8 cellular contexts compared by ENCODE assay signal in the genomic region with DNA sequence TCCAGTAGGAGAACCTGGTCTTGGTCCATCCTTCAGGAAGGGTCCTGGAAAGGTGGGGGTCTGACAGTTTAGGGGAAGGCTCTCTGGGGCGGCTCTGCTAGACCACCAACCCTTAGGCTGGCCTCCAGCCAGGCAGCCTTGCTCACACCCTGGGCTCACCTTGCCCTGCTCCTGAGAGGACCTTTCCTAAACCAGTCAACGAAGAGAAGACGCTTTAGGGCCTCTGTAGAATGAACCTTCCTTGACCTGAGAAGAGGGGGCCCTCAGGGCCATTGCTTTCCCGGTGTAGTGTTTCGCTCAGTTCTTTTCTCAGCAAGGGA. TPM values are rescaled to one million over a fixed set of nuclear protein-coding genes. Genes with fewer than 3 reads are reported as not detected.
DNase-seq lines count a peak whose midpoint lies in the region; FAIRE-seq and TF ChIP-seq lines count a peak whose summit lies in the region.

No MANE protein-coding gene starts in this region.

- TSS peak; percentile 35 for BruUV-seq in endothelial cell of umbilical vein (replicated peaks; lab: Mats Ljungman, UMichigan)

- H3K27ac ChIP-seq in endothelial cell of umbilical vein (ENCODE audit: insufficient read depth, low read depth, low read length) (no peak overlapping the region), ovary (peak overlapping the region; percentile 26 to 92)

- H2AFZ ChIP-seq in endothelial cell of umbilical vein (ENCODE audit: low read depth, low read length) = no peak overlapping the region

- FAIRE-seq in endothelial cell of umbilical vein (lab: Jason Lieb, UNC) = no peak

- TF ChIP-seq CTCF in endothelial cell of umbilical vein (IDR thresholded peaks at IDR 0.05; ENCODE audit: extremely low read depth in 1 of 2, insufficient read depth in 1 of 2, low read depth in 1 of 2, low read length in 2 of 2) = no peak
- TF ChIP-seq CTCF in ovary (IDR thresholded peaks at IDR 0.05) = no peak

- peaks cover 25% of the 10 kb centered on the region for H3K79me2 ChIP-seq in endothelial cell of umbilical vein (ENCODE audit: control insufficient read depth, insufficient read depth, low read length)

- DNase-seq in RPMI8226 (peak; percentile 53), endothelial cell of umbilical vein (ENCODE audit: low read depth, low spot score) (no peak), ovary (peak in 2 of 5 donors; percentile 51 to 52), SIG-M5 (lab: John Stamatoyannopoulos, UW) (no peak), NCI-H146 (lab: John Stamatoyannopoulos, UW) (no peak), NCI-H146 treated with DMSO at 0.1 percent for 48 hours (lab: John Stamatoyannopoulos, UW; ENCODE audit: unreplicated experiment) (no peak), middle frontal gyrus (ENCODE audit: extremely low spot score, low spot score) (no peak)

- no peak for TF ChIP-seq POLR2A in endothelial cell of umbilical vein (IDR thresholded peaks at IDR 0.05; ENCODE audit: low read depth, low read length)
- no peak for TF ChIP-seq POLR2A in ovary (IDR thresholded peaks at IDR 0.05)

- POLR2A ChIA-PET in endothelial cell of umbilical vein (lab: Charles Lee) = no interaction called here

- 71 to 74% (median 73%) methylated on average over 5 of the region's 5 CpGs for WGBS in ovary, 3 donors

- no peaks in the 10 kb centered on the region for H4K20me1 ChIP-seq in endothelial cell of umbilical vein (replicated peaks; ENCODE audit: control insufficient read depth, extremely low read depth, insufficient read depth, low read length)

- peak overlapping the region; percentile 68 for H3K4me2 ChIP-seq in endothelial cell of umbilical vein (ENCODE audit: insufficient read depth, low read length)

- H3K9me1 ChIP-seq in endothelial cell of umbilical vein (replicated peaks; ENCODE audit: control insufficient read depth, extremely low read depth, insufficient read depth, low read length) = no peaks in the 10 kb centered on the region

- H3K36me3 ChIP-seq in ES-I3 (ENCODE audit: insufficient read depth, low read length) = no peaks in the 10 kb centered on the region
- H3K36me3 ChIP-seq in endothelial cell of umbilical vein (ENCODE audit: control insufficient read depth in 2 of 2, extremely low read depth in 1 of 2, insufficient read depth in 2 of 2, low read length in 2 of 2) = peaks cover 0 to 12% of the 10 kb centered on the region in 2 experiments
- H3K36me3 ChIP-seq in ovary = no peaks in the 10 kb centered on the region

- H3K9me3 ChIP-seq in ES-I3 (ENCODE audit: control insufficient read depth, insufficient read depth, low read length) (no peaks in the 10 kb centered on the region), endothelial cell of umbilical vein (replicated peaks; ENCODE audit: control insufficient read depth, insufficient read depth, low read length) (no peaks in the 10 kb centered on the region), ovary (no peaks in the 10 kb centered on the region)

- intact Hi-C loops in endothelial cell of umbilical vein (cut with micrococcal nuclease) = no loop called here
- intact Hi-C loops in ovary (cut with DNase I) = no loop called here

- H3K9ac ChIP-seq in ES-I3 (ENCODE audit: low read depth, low read length) (peak overlapping the region; percentile 63; the same call in 1 of the 2 replicates), endothelial cell of umbilical vein (replicated peaks; ENCODE audit: extremely low read depth, insufficient read depth, low read length) (peak overlapping the region; percentile 58)

- H3K4me3 ChIP-seq in endothelial cell of umbilical vein (replicated peaks in 1 of 3; ENCODE audit: insufficient read depth in 1 of 3, low read depth in 1 of 3, low read length in 3 of 3) (peak overlapping the region; percentile 66 to 90 (median 69)), ovary (no peak overlapping the region)

- no peak for TF ChIP-seq EP300 in ovary (IDR thresholded peaks at IDR 0.05)

- peaks cover 33% of the 10 kb centered on the region for H3K4me1 ChIP-seq in ES-I3 (ENCODE audit: insufficient read depth, low read length)
- H3K4me1 ChIP-seq in endothelial cell of umbilical vein (ENCODE audit: control insufficient read depth, extremely low read depth, insufficient read depth, low read length) = peaks cover 20% of the 10 kb centered on the region
- H3K4me1 ChIP-seq in ovary (ENCODE audit: insufficient read depth) = peaks cover 2% of the 10 kb centered on the region

- H3K27me3 ChIP-seq in endothelial cell of umbilical vein (ENCODE audit: control insufficient read depth in 2 of 2, insufficient read depth in 2 of 2, low read length in 2 of 2) (no peaks in the 10 kb centered on the region), ovary (no peaks in the 10 kb centered on the region)

- CTCF ChIA-PET in endothelial cell of umbilical vein (lab: Charles Lee) = no interaction called here

- dilution Hi-C loops in endothelial cell of umbilical vein (cut with MboI; ENCODE audit: extremely low pct_ligation_motif_present, low sequenced_read_pairs) = no loop called here

TF ChIP-seq in endothelial cell of umbilical vein, 7 proteins besides CTCF, POLR2A, EP300 and RAD21:
- TF ChIP-seq MYC (IDR thresholded peaks at IDR 0.05; ENCODE audit: low read depth, low read length) = no peak

RNA-seq across cellular contexts. Expression of gene CDC25B, which starts 1.1 kb away (rescaled TPM):
- 62.2 and 76.5 TPM in 2 replicates for total RNA-seq in endothelial cell of umbilical vein
- 45.3 and 46.7 TPM in 2 replicates for polyA plus RNA-seq in endothelial cell of umbilical vein
- polyA plus RNA-seq in endothelial cell of umbilical vein (2011; cell fraction: cytosol; rRNA removed) = 47.7 and 49.7 TPM in 2 replicates
- polyA plus RNA-seq in endothelial cell of umbilical vein (2011; cell fraction: nucleus; rRNA removed) = 123 and 124 TPM in 2 replicates
- 40.0 and 48.6 TPM in 2 replicates for polyA plus RNA-seq in endothelial cell of umbilical vein (2012)
- polyA minus RNA-seq in endothelial cell of umbilical vein = 26.3 and 28.3 TPM in 2 replicates
- polyA minus RNA-seq in endothelial cell of umbilical vein (2011; cell fraction: cytosol; rRNA and poly(A)+ RNA removed) = 47.7 TPM
- 22.3 and 26.4 TPM in 2 replicates for polyA minus RNA-seq in endothelial cell of umbilical vein (2011; cell fraction: nucleus; rRNA and poly(A)+ RNA removed)
- 10 to 100 TPM; 19.1 to 47.8 (median 35.6) TPM for total RNA-seq in ovary
- polyA plus RNA-seq in ovary = 10 to 100 TPM; 17.9 to 29.0 TPM

RNA-seq across cellular contexts. Expression of gene CENPB, which starts 10.6 kb away (rescaled TPM):
- total RNA-seq in endothelial cell of umbilical vein = 82.2 and 90.3 TPM in 2 replicates
- polyA plus RNA-seq in endothelial cell of umbilical vein = 30.4 and 35.7 TPM in 2 replicates
- polyA plus RNA-seq in endothelial cell of umbilical vein (2011; cell fraction: cytosol; rRNA removed) = 31.2 and 35.9 TPM in 2 replicates
- polyA plus RNA-seq in endothelial cell of umbilical vein (2011; cell fraction: nucleus; rRNA removed) = 20.1 and 24.4 TPM in 2 replicates
- 57.3 and 58.0 TPM in 2 replicates for polyA plus RNA-seq in endothelial cell of umbilical vein (2012)
- polyA minus RNA-seq in endothelial cell of umbilical vein = 36.7 and 45.2 TPM in 2 replicates
- 53.1 TPM for polyA minus RNA-seq in endothelial cell of umbilical vein (2011; cell fraction: cytosol; rRNA and poly(A)+ RNA removed)
- polyA minus RNA-seq in endothelial cell of umbilical vein (2011; cell fraction: nucleus; rRNA and poly(A)+ RNA removed) = 10.9 and 19.3 TPM in 2 replicates
- 100 to 1,000 TPM in 2 of 7 donors, 10 to 100 TPM in 5; 43.8 to 119 (median 97.8) TPM for total RNA-seq in ovary
- polyA plus RNA-seq in ovary = 10 to 100 TPM; 15.4 to 67.1 TPM

RNA-seq across cellular contexts. Expression of gene SPEF1, which starts 15.9 kb away (rescaled TPM):
- total RNA-seq in endothelial cell of umbilical vein (0.32 and 0.44 TPM in 2 replicates), ovary (10 to 100 TPM in 1 of 7 donors, 1 to 10 TPM in 2, under 1 TPM in 2, not detected in 2; 0.43 to 27.9 (median 1.4) TPM)
- polyA plus RNA-seq in endothelial cell of umbilical vein (0.07 and 0.10 TPM in 2 replicates), ovary (under 1 TPM in 1 of 2 donors, not detected in 1; 0.54 TPM)
- polyA plus RNA-seq in endothelial cell of umbilical vein (2011; cell fraction: cytosol; rRNA removed) = not detected in 2 replicates
- 0.38 and 0.43 TPM in 2 replicates for polyA plus RNA-seq in endothelial cell of umbilical vein (2011; cell fraction: nucleus; rRNA removed)
- not detected in 2 replicates for polyA plus RNA-seq in endothelial cell of umbilical vein (2012)
- 0.15 TPM in 1 of 2 replicates, not detected in the other for polyA minus RNA-seq in endothelial cell of umbilical vein
- polyA minus RNA-seq in endothelial cell of umbilical vein (2011; cell fraction: cytosol; rRNA and poly(A)+ RNA removed) = not detected
- not detected in 2 replicates for polyA minus RNA-seq in endothelial cell of umbilical vein (2011; cell fraction: nucleus; rRNA and poly(A)+ RNA removed)

RNA-seq across cellular contexts. Expression of gene AP5S1, which starts 23.2 kb away (rescaled TPM):
- total RNA-seq in endothelial cell of umbilical vein (19.2 and 22.0 TPM in 2 replicates), ovary (10 to 100 TPM in 5 of 7 donors, 1 to 10 TPM in 2; 6.8 to 15.3 (median 12.0) TPM)
- polyA plus RNA-seq in endothelial cell of umbilical vein (15.7 and 20.1 TPM in 2 replicates), ovary (1 to 10 TPM; 2.9 to 6.8 TPM)
- polyA plus RNA-seq in endothelial cell of umbilical vein (2011; cell fraction: cytosol; rRNA removed) = 8.7 and 12.2 TPM in 2 replicates
- 9.3 and 10.6 TPM in 2 replicates for polyA plus RNA-seq in endothelial cell of umbilical vein (2011; cell fraction: nucleus; rRNA removed)
- polyA plus RNA-seq in endothelial cell of umbilical vein (2012) = 12.3 and 15.2 TPM in 2 replicates
- polyA minus RNA-seq in endothelial cell of umbilical vein = 16.6 and 23.7 TPM in 2 replicates
- 11.7 TPM for polyA minus RNA-seq in endothelial cell of umbilical vein (2011; cell fraction: cytosol; rRNA and poly(A)+ RNA removed)
- 10.9 and 13.1 TPM in 2 replicates for polyA minus RNA-seq in endothelial cell of umbilical vein (2011; cell fraction: nucleus; rRNA and poly(A)+ RNA removed)

RNA-seq across cellular contexts. Expression of gene ADISSP, which starts 29.6 kb away (rescaled TPM):
- total RNA-seq in endothelial cell of umbilical vein (55.0 and 55.8 TPM in 2 replicates), ovary (100 to 1,000 TPM in 1 of 7 donors, 10 to 100 TPM in 6; 24.6 to 124 (median 69.1) TPM)
- polyA plus RNA-seq in endothelial cell of umbilical vein (67.5 and 77.3 TPM in 2 replicates), ovary (100 to 1,000 TPM in 1 of 2 donors, 10 to 100 TPM in 1; 11.5 to 103 TPM)
- 45.2 and 56.7 TPM in 2 replicates for polyA plus RNA-seq in endothelial cell of umbilical vein (2011; cell fraction: cytosol; rRNA removed)
- polyA plus RNA-seq in endothelial cell of umbilical vein (2011; cell fraction: nucleus; rRNA removed) = 18.9 and 21.4 TPM in 2 replicates
- polyA plus RNA-seq in endothelial cell of umbilical vein (2012) = 47.5 and 73.9 TPM in 2 replicates
- 20.1 and 23.0 TPM in 2 replicates for polyA minus RNA-seq in endothelial cell of umbilical vein
- polyA minus RNA-seq in endothelial cell of umbilical vein (2011; cell fraction: cytosol; rRNA and poly(A)+ RNA removed) = 34.4 TPM
- polyA minus RNA-seq in endothelial cell of umbilical vein (2011; cell fraction: nucleus; rRNA and poly(A)+ RNA removed) = 7.3 and 11.2 TPM in 2 replicates
